Comparison of ENCODE assay signal across 9 cellular contexts in the genomic region with DNA sequence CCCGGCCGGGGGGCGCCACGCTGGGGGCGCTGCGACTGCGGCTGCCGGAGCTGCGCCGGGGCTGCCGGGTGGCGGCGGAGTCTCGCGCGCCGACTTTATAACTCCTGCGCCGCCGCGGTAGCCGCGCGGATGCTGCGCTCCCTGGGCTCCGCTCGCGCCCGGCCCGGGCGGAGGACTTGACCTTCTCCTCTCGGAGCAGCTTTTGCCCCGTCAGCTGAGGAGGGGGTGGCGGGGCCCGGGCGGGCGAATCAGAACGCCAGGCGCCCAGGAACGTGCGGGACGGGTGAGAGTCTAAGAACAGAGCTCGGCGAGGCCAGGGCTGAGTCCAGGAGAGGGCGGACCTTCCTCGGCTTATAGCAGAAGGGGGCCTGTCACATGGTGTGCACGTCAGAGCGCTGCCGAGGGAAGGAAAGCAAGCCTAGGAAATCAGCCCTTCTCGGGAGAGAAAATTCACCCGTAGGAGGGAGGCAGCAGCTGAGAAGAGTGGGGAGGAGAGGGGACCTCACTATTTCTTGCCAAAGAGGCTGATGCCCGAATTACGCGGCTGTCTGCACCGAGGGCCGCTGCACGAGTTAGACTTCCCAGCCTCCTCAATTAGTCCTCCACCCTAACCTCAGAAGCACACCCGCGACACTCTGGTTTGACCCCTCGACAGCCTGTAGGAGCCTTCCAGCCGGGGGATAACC. TPM values are rescaled to one million over a fixed set of nuclear protein-coding genes. Genes with fewer than 3 reads are reported as not detected.
DNase-seq lines count a peak whose midpoint lies in the region; ATAC-seq, FAIRE-seq and TF ChIP-seq lines count a peak whose summit lies in the region.
"Had no signal": no experiment of that assay in that cellular context is flagged by ENCODE, and none has a peak within 500 bp of the region (broad histone marks: within the 10 kb centered on the region; RNA-seq: fewer than 3 reads in every experiment).

A gene (minus strand): TSS at position 327 of the 686 bp plus-strand sequence. CDS start 415 bp downstream, outside the sequence.

- H3K36me3 ChIP-seq in PC-3 (ENCODE audit: low read depth, low read length) (no peaks in the 10 kb centered on the region), ascending aorta (peaks cover 0 to 8% of the 10 kb centered on the region in 2 donors)

- H3K79me2 ChIP-seq in PC-3 (ENCODE audit: low read length): peaks cover 26% of the 10 kb centered on the region

- no TSS peak for BruUV-seq in PC-3 (replicated peaks; lab: Mats Ljungman, UMichigan)

- peak within 1 kb of the TSS; percentile 97 for H3K4me2 ChIP-seq in PC-3 (ENCODE audit: low read length)

- POLR2A ChIA-PET in PC-3 (lab: Charles Lee; ENCODE audit: unreplicated experiment): interaction anchor here (0.6 to 1.0 kb wide), 3 partner anchors 13 to 127 kb away, joined by 3 to 5 read pairs (median 4); no protein-coding TSS in a partner anchor

- H3K27ac ChIP-seq in PC-3 (ENCODE audit: low read length) (peak within 1 kb of the TSS; percentile 40), ascending aorta (peak within 1 kb of the TSS; percentile 89 to 96), right cardiac atrium (ENCODE audit: low read length) (no peak within 1 kb of the TSS)

- H3F3A ChIP-seq in PC-3 (ENCODE audit: low read length, unreplicated experiment): no peaks in the 10 kb centered on the region

- H3K9me3 ChIP-seq in PC-3 (ENCODE audit: low read length): no peaks in the 10 kb centered on the region
- no peaks in the 10 kb centered on the region for H3K9me3 ChIP-seq in ascending aorta
- no peaks in the 10 kb centered on the region for H3K9me3 ChIP-seq in right cardiac atrium (ENCODE audit: control insufficient read depth, low read length)

- peaks cover 14% of the 10 kb centered on the region; the same call in 1 of the 2 replicates for H4K20me1 ChIP-seq in PC-3 (ENCODE audit: low read length)

- H3K9ac ChIP-seq in PC-3 (ENCODE audit: low read length): peak within 1 kb of the TSS; percentile 72

- CTCF ChIA-PET in PC-3 (lab: Charles Lee): interaction anchor here (0.5 to 2.0 kb wide), 5 partner anchors 83 to 1194 kb away, joined by 3 to 13 read pairs (median 3); no protein-coding TSS in a partner anchor

- H3K4me3 ChIP-seq in PC-3 (ENCODE audit: low read length) (peak within 1 kb of the TSS; percentile 78), ascending aorta (peak within 1 kb of the TSS; percentile 68 to 86), right cardiac atrium (ENCODE audit: low read length) (peak within 1 kb of the TSS; percentile 40)

- no peak for FAIRE-seq in GM19239 (lab: Jason Lieb, UNC)
- FAIRE-seq: GM18507 had no signal

- peak within 1 kb of the TSS; percentile 95 for H2AFZ ChIP-seq in PC-3 (ENCODE audit: low read length)

- no peak for TF ChIP-seq CTCF in PC-3 (conservative IDR thresholded peaks at IDR 0.05; ENCODE audit: low read depth, low read length)
- no peak for TF ChIP-seq CTCF in ascending aorta (IDR thresholded peaks at IDR 0.05)

- H3K27me3 ChIP-seq in PC-3 (ENCODE audit: low read length) (no peaks in the 10 kb centered on the region), ascending aorta (no peaks in the 10 kb centered on the region), right cardiac atrium (ENCODE audit: control insufficient read depth, insufficient read depth) (no peaks in the 10 kb centered on the region)

- DNase-seq in Right ventricle myocardium inferior (ENCODE audit: missing footprints) (no peak), cardiac septum (ENCODE audit: low spot score) (no peak), HuH-7 (ENCODE audit: low spot score) (peak; percentile 77), PC-3 (peak; percentile 83), ascending aorta (ENCODE audit: low spot score in 2 of 2) (peak; percentile 81 to 95), right cardiac atrium (peak; percentile 66 to 78 (median 69)), pulmonary artery endothelial cell (ENCODE audit: low read depth, low spot score) (peak; percentile 27), GM19239 (ENCODE audit: insufficient read length, low spot score) (no peak)

- H3K4me1 ChIP-seq in PC-3 (ENCODE audit: insufficient read depth, low read length): peaks cover 12% of the 10 kb centered on the region
- H3K4me1 ChIP-seq in ascending aorta: peaks cover 3 to 13% of the 10 kb centered on the region in 2 donors
- peaks cover 3% of the 10 kb centered on the region for H3K4me1 ChIP-seq in right cardiac atrium (ENCODE audit: control insufficient read depth, insufficient read depth, low read length)

- under 1% methylated on average over 61 of the region's 61 CpGs for WGBS in right cardiac atrium

- peak; percentile 84 for ATAC-seq in Right ventricle myocardium inferior
- peak; percentile 83 for ATAC-seq in PC-3
- ATAC-seq in right cardiac atrium: peak; percentile 81 to 90

- intact Hi-C loops in Right ventricle myocardium inferior (cut with DNase I): loop anchor here (10.0 kb wide), 1 partner anchor 144 kb away; no protein-coding TSS in a partner anchor
- intact Hi-C loops in cardiac septum (cut with DNase I): loop anchor here (5.0 kb wide), 1 partner anchor 146 kb away; no protein-coding TSS in a partner anchor
- intact Hi-C loops in PC-3 (cut with micrococcal nuclease): no loop called here
- intact Hi-C loops in ascending aorta (cut with DNase I): loop anchor here (2.0 to 5.0 kb wide), 2 partner anchors 30 to 49 kb away; a partner anchor contains a TSS
- intact Hi-C loops in right cardiac atrium (cut with DNase I): no loop called here

- H3K9me2 ChIP-seq in PC-3 (replicated peaks; ENCODE audit: low read length): no peaks in the 10 kb centered on the region

RNA-seq across cellular contexts. Expression of the gene that starts here (rescaled TPM):
- total RNA-seq in Right ventricle myocardium inferior (not detected), cardiac septum (0.54 TPM), PC-3 (2014; rRNA removed) (10.3 and 12.8 TPM in 2 replicates), ascending aorta (7.1 TPM), right cardiac atrium (not detected), pulmonary artery endothelial cell (0.20 and 1.1 TPM in 2 replicates)
- 0.14 TPM for polyA plus RNA-seq in right cardiac atrium

Comparison
In these comparisons a context has a peak if more than half of its experiments do, and no peak if none do; other contexts are left out.
1. intact Hi-C loops: an anchor here in Right ventricle myocardium inferior (10.0 kb wide), cardiac septum (5.0 kb wide) and ascending aorta (2.0 to 5.0 kb wide); none called in PC-3 and right cardiac atrium.
2. Peak in ATAC-seq in Right ventricle myocardium inferior; RNA of the gene not detected or under 1 TPM.
3. Peak in DNase-seq, ATAC-seq and H3K4me3 ChIP-seq in right cardiac atrium; RNA of the gene not detected or under 1 TPM.
4. DNase-seq: peak in HuH-7 (single experiment), PC-3 (single experiment), ascending aorta (2 of 2) and pulmonary artery endothelial cell (single experiment); none in Right ventricle myocardium inferior (single experiment), cardiac septum (single experiment) and GM19239 (single experiment).
5. Peak in every context shown above with its lines, with median percentiles within 50 percentile points of each other: ATAC-seq and H3K4me3 ChIP-seq.